ENCODE assay signal across 11 cellular contexts in the genomic region with DNA sequence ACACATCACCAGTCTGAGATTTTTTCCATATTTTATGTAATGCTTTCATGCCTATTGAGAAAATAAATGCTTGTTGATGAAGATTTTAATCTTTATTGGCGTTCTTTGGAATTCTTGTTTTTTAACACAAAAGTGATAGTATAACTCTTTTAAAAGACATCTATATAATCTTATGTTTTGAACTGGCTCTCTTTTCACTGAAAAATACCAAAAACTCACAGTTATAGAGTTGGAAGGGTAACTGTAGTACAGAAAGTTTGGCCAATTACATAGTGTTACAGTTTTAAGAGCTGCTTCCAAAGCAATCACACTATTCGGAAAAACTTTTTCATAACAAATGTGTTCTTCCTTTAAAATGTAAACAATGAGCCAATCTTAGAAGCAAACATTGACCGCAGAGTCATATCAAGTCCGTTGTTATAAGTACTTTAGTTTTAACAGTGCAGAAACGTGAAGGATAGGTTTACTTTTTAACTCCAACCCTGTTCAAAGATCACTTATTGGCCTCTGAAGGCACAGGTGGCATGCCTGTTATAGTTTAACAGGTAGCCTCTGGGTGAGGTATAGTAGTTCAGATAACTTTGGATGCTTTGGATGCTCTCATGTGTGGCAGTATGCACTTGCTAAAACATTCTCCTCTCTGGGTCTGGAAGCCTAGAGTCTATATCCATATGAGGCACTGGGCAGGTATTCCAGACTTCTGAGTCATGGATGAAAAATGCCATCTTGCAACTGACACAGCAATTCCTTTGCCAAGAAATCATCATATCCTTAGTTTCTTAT. TPM values are rescaled to one million over a fixed set of nuclear protein-coding genes. Genes with fewer than 3 reads are reported as not detected.
DNase-seq lines count a peak whose midpoint lies in the region; ATAC-seq, FAIRE-seq and TF ChIP-seq lines count a peak whose summit lies in the region.
"Had no signal": no experiment of that assay in that cellular context is flagged by ENCODE, and none has a peak within 500 bp of the region (broad histone marks: within the 10 kb centered on the region; RNA-seq: fewer than 3 reads in every experiment).

No MANE protein-coding gene starts in this region.

- H3K4me1 ChIP-seq in small intestine (ENCODE audit: control insufficient read depth in 2 of 2, insufficient read depth in 1 of 2, low read depth in 1 of 2, low read length in 1 of 2): no peaks in the 10 kb centered on the region
- H3K4me1 ChIP-seq in CD8-positive, alpha-beta memory T cell (ENCODE audit: insufficient read depth, low read length): no peaks in the 10 kb centered on the region

- WGBS in small intestine, 3 donors: 11 to 32% (median 16%) methylated on average over 5 of the region's 5 CpGs

- no peak overlapping the region for H3K27ac ChIP-seq in small intestine (ENCODE audit: low read depth in 1 of 2, low read length in 1 of 2)
- H3K27ac ChIP-seq in CD8-positive, alpha-beta memory T cell (ENCODE audit: low read depth, low read length): no peak overlapping the region

- TF ChIP-seq POLR2A in H54 (IDR thresholded peaks at IDR 0.05; ENCODE audit: low read depth, low read length): no peak

- H3K36me3 ChIP-seq in small intestine (ENCODE audit: control insufficient read depth in 2 of 2, insufficient read depth in 2 of 2, low read length in 2 of 2): no peaks in the 10 kb centered on the region
- H3K36me3 ChIP-seq in CD8-positive, alpha-beta memory T cell (ENCODE audit: insufficient read depth, low read length): no peaks in the 10 kb centered on the region

- ATAC-seq in HG03342 (IDR thresholded peaks at IDR 0.05; ENCODE audit: unreplicated experiment): no peak

- CTCF ChIA-PET in CD8-positive, alpha-beta memory T cell (lab: Charles Lee): no interaction called here

- POLR2A ChIA-PET in CD8-positive, alpha-beta memory T cell (lab: Charles Lee): no interaction called here

- H3K9me3 ChIP-seq in small intestine (ENCODE audit: control insufficient read depth, low read depth): no peaks in the 10 kb centered on the region
- no peaks in the 10 kb centered on the region for H3K9me3 ChIP-seq in CD8-positive, alpha-beta memory T cell (ENCODE audit: low read length)

- DNase-seq in H54 (ENCODE audit: insufficient read length, low spot score) (no peak), amniotic stem cell (lab: John Stamatoyannopoulos, UW) (peak; percentile 65), islet precursor cell (peak; percentile 91), small intestine (peak; percentile 83), NCI-H1105 treated with DMSO at 0.1 percent for 48 hours (lab: John Stamatoyannopoulos, UW) (no peak), HuH-7.5 (ENCODE audit: low spot score) (no peak)
- no peak for DNase-seq in CD8-positive, alpha-beta memory T cell

- peak; percentile 100 for FAIRE-seq in H54 (lab: Jason Lieb, UNC)
- FAIRE-seq in small intestine (lab: Jason Lieb, UNC): peak; percentile 41

- no peaks in the 10 kb centered on the region for H3K27me3 ChIP-seq in small intestine (ENCODE audit: control insufficient read depth in 2 of 2, insufficient read depth in 2 of 2, low read length in 2 of 2)
- H3K27me3 ChIP-seq in CD8-positive, alpha-beta memory T cell (ENCODE audit: insufficient read depth, low read length, poor library complexity, severe bottlenecking): no peaks in the 10 kb centered on the region

- peaks cover 6 to 27% of the 10 kb centered on the region in 2 donors for H3K27me3 Mint-ChIP-seq in CD8-positive, alpha-beta memory T cell

- H3K4me1 Mint-ChIP-seq in CD8-positive, alpha-beta memory T cell: peaks cover 9 to 13% (median 11%) of the 10 kb centered on the region in 3 donors
- H3K4me1 Mint-ChIP-seq: neural crest cell had no signal

- H3K9me3 Mint-ChIP-seq in CD8-positive, alpha-beta memory T cell: no peaks in the 10 kb centered on the region

- H3K4me3 ChIP-seq in small intestine (ENCODE audit: low read depth in 1 of 2, low read length in 2 of 2): no peak overlapping the region
- no peak overlapping the region for H3K4me3 ChIP-seq in CD8-positive, alpha-beta memory T cell (ENCODE audit: low read length)
- H3K4me3 ChIP-seq: coronary artery had no signal

- no peaks in the 10 kb centered on the region for H3K36me3 Mint-ChIP-seq in CD8-positive, alpha-beta memory T cell

- no peak overlapping the region for H3K27ac Mint-ChIP-seq in CD8-positive, alpha-beta memory T cell

- H3K4me3 Mint-ChIP-seq in CD8-positive, alpha-beta memory T cell: no peak overlapping the region
- H3K4me3 Mint-ChIP-seq: neural crest cell had no signal

RNA-seq across cellular contexts. Expression of a gene that starts 12.1 kb away (rescaled TPM):
- polyA plus RNA-seq in small intestine: 10 to 100 TPM in 1 of 3 donors, 1 to 10 TPM in 2; 1.6 to 17.9 (median 1.6) TPM
- not detected for total RNA-seq in CD8-positive, alpha-beta memory T cell
- 4.2 TPM for polyA plus RNA-seq in CD8-positive, alpha-beta memory T cell
- total RNA-seq: activated CD8-positive, alpha-beta memory T cell treated with anti-CD3 and anti-CD28 coated beads for 36 hours had no signal

RNA-seq across cellular contexts. Expression of a gene that starts 56.1 kb away (rescaled TPM):
- polyA plus RNA-seq in small intestine: 10 to 100 TPM; 18.9 to 61.9 (median 24.6) TPM
- 10 to 100 TPM; 45.4 to 49.2 TPM for total RNA-seq in CD8-positive, alpha-beta memory T cell
- polyA plus RNA-seq in CD8-positive, alpha-beta memory T cell: 51.0 TPM

Comparison
In these comparisons a context has a peak if more than half of its experiments do, and no peak if none do; other contexts are left out.
1. DNase-seq: peak in amniotic stem cell (single experiment), islet precursor cell (single experiment) and small intestine (single experiment); none in H54 (single experiment), NCI-H1105 treated with DMSO at 0.1 percent for 48 hours (single experiment), CD8-positive, alpha-beta memory T cell (0 of 5) and HuH-7.5 (single experiment).